ENCODE assay signal across 8 cellular contexts in genomic region chr15:71822890-71823289, GRCh38.
"Had no signal": no experiment of that assay in that cellular context is flagged by ENCODE, and none has a peak within 500 bp of the region (broad histone marks: within the 10 kb centered on the region; RNA-seq: fewer than 3 reads in every experiment).

No MANE protein-coding gene starts in this region.

- H3K4me3 ChIP-seq: GM23338, K562 had no signal

- H3K27ac ChIP-seq: HL-60 had no signal

- DNase-seq: H9, HCEC 1CT, HFFc6, IMR-90, KG1 had no signal
